1 cellular context compared by ENCODE assay signal in genomic region chr6:149474108-149474935, GRCh38.
TF ChIP-seq lines count a peak whose summit lies in the region.

No MANE protein-coding gene starts in this region.

TF ChIP-seq in WTC11, 78 proteins besides CTCF, POLR2A, EP300 and RAD21 (continued from another document):
- TF ChIP-seq, protein P1, sequence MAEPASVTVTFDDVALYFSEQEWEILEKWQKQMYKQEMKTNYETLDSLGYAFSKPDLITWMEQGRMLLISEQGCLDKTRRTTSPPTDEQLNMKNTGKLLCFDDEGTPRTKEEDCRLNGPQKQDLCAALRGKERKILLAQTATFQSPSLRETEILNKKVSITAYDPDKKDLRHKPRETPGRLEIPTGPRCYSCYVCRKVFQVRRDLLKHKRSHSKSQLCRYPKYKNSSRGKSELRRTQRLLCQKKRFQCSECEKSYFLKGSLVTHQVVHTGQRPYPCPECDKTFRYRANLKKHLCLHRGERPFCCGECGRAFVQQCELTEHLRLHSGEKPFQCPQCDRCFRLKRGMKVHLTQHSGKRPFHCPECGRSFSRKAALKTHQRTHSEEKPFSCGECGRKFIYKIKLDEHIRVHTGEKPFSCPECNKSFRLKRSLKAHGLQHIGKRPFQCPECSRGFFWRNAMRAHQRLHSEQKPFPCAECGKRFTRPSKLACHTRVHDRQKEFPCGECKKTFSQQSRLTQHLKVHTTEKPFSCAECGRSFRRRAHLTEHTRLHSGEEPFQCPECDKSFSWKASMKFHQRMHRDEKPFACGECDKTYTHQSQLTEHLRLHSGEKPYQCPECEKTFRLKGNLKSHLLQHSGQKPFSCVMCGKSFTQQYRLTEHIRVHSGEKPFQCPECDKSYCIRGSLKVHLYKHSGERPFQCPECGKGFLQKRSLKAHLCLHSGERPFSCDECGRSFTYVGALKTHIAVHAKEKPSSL (CRISPR knock-in tag; conservative IDR thresholded peaks at IDR 0.05) = no peak
- TF ChIP-seq KAT7 (CRISPR knock-in tag; IDR thresholded peaks at IDR 0.05; ENCODE audit: borderline replicate concordance) (no peak), GTF2I (CRISPR knock-in tag; conservative IDR thresholded peaks at IDR 0.05) (no peak)
